ENCODE assay signal across 14 cellular contexts in genomic region chr17:74712756-74713155, GRCh38. TPM values are rescaled to one million over a fixed set of nuclear protein-coding genes. Genes with fewer than 3 reads are reported as not detected.
A peak's percentile ranks its signal among the peaks of the same experiment; 100 is the strongest.
DNase-seq lines count a peak whose midpoint lies in the region; ATAC-seq and TF ChIP-seq lines count a peak whose summit lies in the region.
"Had no signal": no experiment of that assay in that cellular context is flagged by ENCODE, and none has a peak within 500 bp of the region (broad histone marks: within the 10 kb centered on the region; RNA-seq: fewer than 3 reads in every experiment).

CD300LF (minus strand) TSS chr17:74712923; CDS start chr17:74712866, 57 bp downstream.

- H3K27ac Mint-ChIP-seq in natural killer cell treated with Interleukin-12 subunit alpha and Interleukin-12 subunit beta and Interleukin-15 and Interleukin-18, amount 100 ng/mL, for 72 hours = peak within 1 kb of the TSS in 1 of 2 donors; percentile 15
- H3K27ac Mint-ChIP-seq in activated CD8-positive, alpha-beta T cell treated with anti-CD3 and anti-CD28 coated beads for 36 hours = no peak within 1 kb of the TSS
- H3K27ac Mint-ChIP-seq: WTC11 had no signal

- H3K4me3 Mint-ChIP-seq in natural killer cell treated with Interleukin-12 subunit alpha and Interleukin-12 subunit beta and Interleukin-15 and Interleukin-18, amount 100 ng/mL, for 72 hours = peak within 1 kb of the TSS; percentile 65
- no peak within 1 kb of the TSS for H3K4me3 Mint-ChIP-seq in activated CD8-positive, alpha-beta T cell treated with anti-CD3 and anti-CD28 coated beads for 36 hours
- H3K4me3 Mint-ChIP-seq: WTC11 had no signal

- peaks cover 15 to 22% of the 10 kb centered on the region in 2 donors for H3K27me3 Mint-ChIP-seq in natural killer cell treated with Interleukin-12 subunit alpha and Interleukin-12 subunit beta and Interleukin-15 and Interleukin-18, amount 100 ng/mL, for 72 hours
- H3K27me3 Mint-ChIP-seq in activated CD8-positive, alpha-beta T cell treated with anti-CD3 and anti-CD28 coated beads for 36 hours = peaks cover 10% of the 10 kb centered on the region

- H3K4me1 Mint-ChIP-seq in natural killer cell treated with Interleukin-12 subunit alpha and Interleukin-12 subunit beta and Interleukin-15 and Interleukin-18, amount 100 ng/mL, for 72 hours (ENCODE audit: low read depth in 2 of 2) = peaks cover 17 to 33% of the 10 kb centered on the region in 2 donors
- peaks cover 9% of the 10 kb centered on the region for H3K4me1 Mint-ChIP-seq in activated CD8-positive, alpha-beta T cell treated with anti-CD3 and anti-CD28 coated beads for 36 hours (ENCODE audit: low read depth)
- H3K4me1 Mint-ChIP-seq: WTC11 had no signal

- POLR2A ChIA-PET in activated CD8-positive, alpha-beta T cell treated with anti-CD3 and anti-CD28 coated beads for 36 hours (lab: Charles Lee) = no interaction called here

- CTCF ChIA-PET in activated CD8-positive, alpha-beta T cell treated with anti-CD3 and anti-CD28 coated beads for 36 hours (lab: Charles Lee) = no interaction called here

- H3K36me3 Mint-ChIP-seq in natural killer cell treated with Interleukin-12 subunit alpha and Interleukin-12 subunit beta and Interleukin-15 and Interleukin-18, amount 100 ng/mL, for 72 hours = no peaks in the 10 kb centered on the region
- no peaks in the 10 kb centered on the region for H3K36me3 Mint-ChIP-seq in activated CD8-positive, alpha-beta T cell treated with anti-CD3 and anti-CD28 coated beads for 36 hours (ENCODE audit: low read depth)
- H3K36me3 Mint-ChIP-seq: WTC11 had no signal

- no peak for ATAC-seq in natural killer cell treated with Interleukin-12 subunit alpha and Interleukin-12 subunit beta and Interleukin-15 and Interleukin-18, amount 100 ng/mL, for 72 hours
- ATAC-seq in HG03457 (IDR thresholded peaks at IDR 0.05; ENCODE audit: unreplicated experiment) = no peak
- ATAC-seq in HG03045 (IDR thresholded peaks at IDR 0.05; ENCODE audit: unreplicated experiment) = no peak
- no peak for ATAC-seq in activated CD8-positive, alpha-beta T cell treated with anti-CD3 and anti-CD28 coated beads for 36 hours
- ATAC-seq: left colon, WTC11 had no signal

- H3K9me3 Mint-ChIP-seq in natural killer cell treated with Interleukin-12 subunit alpha and Interleukin-12 subunit beta and Interleukin-15 and Interleukin-18, amount 100 ng/mL, for 72 hours = no peaks in the 10 kb centered on the region
- no peaks in the 10 kb centered on the region for H3K9me3 Mint-ChIP-seq in activated CD8-positive, alpha-beta T cell treated with anti-CD3 and anti-CD28 coated beads for 36 hours

- DNase-seq in GF-D8 (lab: John Stamatoyannopoulos, UW) = peak; percentile 88
- peak; percentile 29 for DNase-seq in RPMI8226
- DNase-seq in head of caudate nucleus = peak in 22 of 42 donors; percentile 11 to 52 (median 33)
- DNase-seq in natural killer cell treated with Interleukin-12 subunit alpha and Interleukin-12 subunit beta and Interleukin-15 and Interleukin-18, amount 100 ng/mL, for 72 hours (ENCODE audit: low spot score) = no peak
- no peak for DNase-seq in activated CD8-positive, alpha-beta T cell treated with anti-CD3 and anti-CD28 coated beads for 36 hours
- no peak for DNase-seq in NCI-H1092 treated with DMSO at 0.1 percent for 48 hours (lab: John Stamatoyannopoulos, UW)
- DNase-seq: NCI-H510A; SHP77; stimulated activated CD4-positive, alpha-beta T cell treated with anti-CD3 and anti-CD28 coated beads, Interleukin-4, amount 100 ng/mL, for 24 hours had no signal

- no peak for TF ChIP-seq CTCF in activated CD8-positive, alpha-beta T cell treated with anti-CD3 and anti-CD28 coated beads for 36 hours (IDR thresholded peaks at IDR 0.05)

- intact Hi-C loops in head of caudate nucleus (cut with DNase I) = no loop called here
- intact Hi-C loops in activated CD8-positive, alpha-beta T cell treated with anti-CD3 and anti-CD28 coated beads for 36 hours (cut with micrococcal nuclease) = no loop called here

RNA-seq across cellular contexts. Expression of gene CD300LF, which starts in this region (rescaled TPM):
- total RNA-seq in natural killer cell treated with Interleukin-12 subunit alpha and Interleukin-12 subunit beta and Interleukin-15 and Interleukin-18, amount 100 ng/mL, for 72 hours = 1 to 10 TPM in 1 of 2 donors, not detected in 1; 2.2 TPM
- not detected for total RNA-seq in activated CD8-positive, alpha-beta T cell treated with anti-CD3 and anti-CD28 coated beads for 36 hours
- total RNA-seq: M059J, WTC11 had no signal

Comparison
In these comparisons a context has a peak if more than half of its experiments do, and no peak if none do; other contexts are left out.
1. DNase-seq: peak in GF-D8 (single experiment), RPMI8226 (single experiment) and head of caudate nucleus (22 of 42); none in natural killer cell treated with Interleukin-12 subunit alpha and Interleukin-12 subunit beta and Interleukin-15 and Interleukin-18, amount 100 ng/mL, for 72 hours (single experiment), activated CD8-positive, alpha-beta T cell treated with anti-CD3 and anti-CD28 coated beads for 36 hours (single experiment) and NCI-H1092 treated with DMSO at 0.1 percent for 48 hours (single experiment).